ENCODE assay signal across 1 cellular context in the genomic region with DNA sequence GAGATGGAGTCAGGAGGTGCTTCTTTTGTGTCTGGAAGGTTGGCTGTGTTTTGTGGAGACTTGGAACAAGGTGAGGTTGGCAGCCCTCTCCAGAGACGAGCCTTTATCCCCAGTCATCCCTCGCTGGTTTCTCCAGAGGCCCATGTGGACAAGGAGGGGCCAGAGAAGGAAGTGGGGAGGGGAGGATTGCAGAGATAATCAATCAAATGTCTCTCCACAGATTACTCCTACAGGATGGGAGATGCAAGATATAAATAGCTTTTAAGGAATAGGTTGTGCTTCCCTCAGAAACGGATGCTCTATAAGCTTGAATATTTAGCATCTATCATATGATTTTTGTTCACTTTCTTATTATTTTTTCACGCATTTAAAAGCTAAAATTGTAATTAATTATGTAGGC.
TF ChIP-seq lines count a peak whose summit lies in the region.

No MANE protein-coding gene starts in this region.

TF ChIP-seq in H1, 55 proteins besides CTCF, POLR2A, EP300 and RAD21:
- TF ChIP-seq CBX5 (IDR thresholded peaks at IDR 0.05; ENCODE audit: low read depth, low read length): no peak
- TF ChIP-seq, protein P1, sequence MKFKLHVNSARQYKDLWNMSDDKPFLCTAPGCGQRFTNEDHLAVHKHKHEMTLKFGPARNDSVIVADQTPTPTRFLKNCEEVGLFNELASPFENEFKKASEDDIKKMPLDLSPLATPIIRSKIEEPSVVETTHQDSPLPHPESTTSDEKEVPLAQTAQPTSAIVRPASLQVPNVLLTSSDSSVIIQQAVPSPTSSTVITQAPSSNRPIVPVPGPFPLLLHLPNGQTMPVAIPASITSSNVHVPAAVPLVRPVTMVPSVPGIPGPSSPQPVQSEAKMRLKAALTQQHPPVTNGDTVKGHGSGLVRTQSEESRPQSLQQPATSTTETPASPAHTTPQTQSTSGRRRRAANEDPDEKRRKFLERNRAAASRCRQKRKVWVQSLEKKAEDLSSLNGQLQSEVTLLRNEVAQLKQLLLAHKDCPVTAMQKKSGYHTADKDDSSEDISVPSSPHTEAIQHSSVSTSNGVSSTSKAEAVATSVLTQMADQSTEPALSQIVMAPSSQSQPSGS (IDR thresholded peaks at IDR 0.05; ENCODE audit: low read length): no peak
- no peak for TF ChIP-seq SIX5 (IDR thresholded peaks at IDR 0.05; ENCODE audit: low read depth, low read length)
- TF ChIP-seq TAF1 (IDR thresholded peaks at IDR 0.05; ENCODE audit: low read depth, low read length): no peak
- TF ChIP-seq TCF12 (IDR thresholded peaks at IDR 0.05; ENCODE audit: low read depth, low read length): no peak
- no peak for TF ChIP-seq HDAC6 (IDR thresholded peaks at IDR 0.05; ENCODE audit: low read depth, low read length)
- no peak for TF ChIP-seq SRF (IDR thresholded peaks at IDR 0.05; ENCODE audit: low read depth, low read length)
- no peak for TF ChIP-seq SIN3A (conservative IDR thresholded peaks at IDR 0.05 in 1 of 2, IDR thresholded peaks at IDR 0.05 in 1 of 2; ENCODE audit: low read depth in 1 of 2, low read length in 2 of 2)
- no peak for TF ChIP-seq TBP (IDR thresholded peaks at IDR 0.05; ENCODE audit: low read depth, low read length)
- TF ChIP-seq RBBP5 (IDR thresholded peaks at IDR 0.05; ENCODE audit: borderline replicate concordance, low read depth, low read length): no peak
- no peak for TF ChIP-seq KDM4A (IDR thresholded peaks at IDR 0.05; ENCODE audit: low read depth, low read length, severe bottlenecking)
- no peak for TF ChIP-seq FOSL1 (IDR thresholded peaks at IDR 0.05; ENCODE audit: insufficient read depth, low read depth, low read length)
- TF ChIP-seq POLR2AphosphoS5 (IDR thresholded peaks at IDR 0.05; ENCODE audit: low read depth, low read length): no peak
- TF ChIP-seq JUN (IDR thresholded peaks at IDR 0.05; ENCODE audit: low read depth, low read length): no peak
- TF ChIP-seq TAF7 (optimal IDR thresholded peaks at IDR 0.05; ENCODE audit: borderline replicate concordance, low read depth, low read length): no peak
- no peak for TF ChIP-seq SIRT6 (IDR thresholded peaks at IDR 0.05; ENCODE audit: low read length)
- no peak for TF ChIP-seq SP1 (IDR thresholded peaks at IDR 0.05; ENCODE audit: low read depth, low read length)
- no peak for TF ChIP-seq SP2 (IDR thresholded peaks at IDR 0.05; ENCODE audit: low read length)
